16 cellular contexts compared by ENCODE assay signal in genomic region chr10:114009281-114009996, GRCh38.
DNase-seq lines count a peak whose midpoint lies in the region; ATAC-seq, FAIRE-seq and TF ChIP-seq lines count a peak whose summit lies in the region.
"Had no signal": no experiment of that assay in that cellular context is flagged by ENCODE, and none has a peak within 500 bp of the region (broad histone marks: within the 10 kb centered on the region; RNA-seq: fewer than 3 reads in every experiment).

No MANE protein-coding gene starts in this region.

- in situ Hi-C loops in ACHN (cut with HindIII; ENCODE audit: low pct_ligation_motif_present, low pct_unique_long_range_greater_than_20kb, low sequenced_read_pairs), result no loop called here

- TF ChIP-seq POLR2A in H54 (IDR thresholded peaks at IDR 0.05; ENCODE audit: low read depth, low read length), result no peak

- no peak for ATAC-seq in HG03039 (IDR thresholded peaks at IDR 0.05; ENCODE audit: unreplicated experiment)
- ATAC-seq in HG02884 (IDR thresholded peaks at IDR 0.05; ENCODE audit: unreplicated experiment), result no peak
- no peak for ATAC-seq in HG03095 (IDR thresholded peaks at IDR 0.05; ENCODE audit: unreplicated experiment)
- ATAC-seq: HCT116, Right ventricle myocardium inferior had no signal

- DNase-seq in ACHN (peak; percentile 25), H54 (ENCODE audit: insufficient read length, low spot score) (no peak), SW480 (ENCODE audit: low spot score) (peak; percentile 36), kidney glomerular epithelial cell (lab: John Stamatoyannopoulos, UW) (peak; percentile 29), germinal center (ENCODE audit: low spot score) (no peak)
- DNase-seq: C1 segment of cervical spinal cord, NCI-H1930, NCI-H2171 treated with DMSO at 0.1 percent for 48 hours, NCI-H510A, NCI-H774, T-helper 1 cell had no signal

- peak; percentile 82 for FAIRE-seq in H54 (lab: Jason Lieb, UNC)

Comparison
In these comparisons a context has a peak if more than half of its experiments do, and no peak if none do; other contexts are left out.
1. DNase-seq: peak in ACHN (single experiment), SW480 (single experiment) and kidney glomerular epithelial cell (single experiment); none in H54 (single experiment) and germinal center (single experiment).